18 cellular contexts compared by ENCODE assay signal in genomic region chr9:108836319-108836718, GRCh38. TPM values are rescaled to one million over a fixed set of nuclear protein-coding genes. Genes with fewer than 3 reads are reported as not detected.
"Had no signal": no experiment of that assay in that cellular context is flagged by ENCODE, and none has a peak within 500 bp of the region (broad histone marks: within the 10 kb centered on the region; RNA-seq: fewer than 3 reads in every experiment).

No MANE protein-coding gene starts in this region.

- DNase-seq: activated CD4-positive, alpha-beta T cell treated with anti-CD3 and anti-CD28 coated beads for 4 hours; activated CD8-positive, alpha-beta memory T cell treated with anti-CD3 and anti-CD28 coated beads, Interleukin-2, amount 50 U/mL, for 48 hours; activated CD8-positive, alpha-beta T cell treated with anti-CD3 and anti-CD28 coated beads, Interleukin-2, amount 10 ng/mL, durations not matched to agents 7 days and 5 days; left cardiac atrium; mucosa of descending colon; naive thymus-derived CD8-positive, alpha-beta T cell; right lobe of liver; spleen; stimulated activated CD4-positive, alpha-beta T cell treated with anti-CD3 and anti-CD28 coated beads, Interleukin-1b, Interleukin-23, amount 100 ng/mL, for 48 hours; T-helper 1 cell had no signal

- H3K27me3 ChIP-seq: ascending aorta, hepatocyte, right lobe of liver, spleen had no signal

- H3K4me3 Mint-ChIP-seq: activated CD8-positive, alpha-beta T cell treated with anti-CD3 and anti-CD28 coated beads, Interleukin-2, amount 10 ng/mL, durations not matched to agents 7 days and 5 days; naive thymus-derived CD8-positive, alpha-beta T cell; stimulated activated memory B cell treated with anti-CD40 and anti-IgM and Interleukin-4, amounts not matched to agents 10 μg/mL and 1 μg/mL and 100 μg/mL, for 72 hours had no signal

- H3K27me3 Mint-ChIP-seq: stimulated activated memory B cell treated with anti-CD40 and anti-IgM and Interleukin-4, amounts not matched to agents 10 μg/mL and 1 μg/mL and 100 μg/mL, for 72 hours had no signal

- ATAC-seq: activated CD8-positive, alpha-beta T cell treated with anti-CD3 and anti-CD28 coated beads, Interleukin-2, amount 10 ng/mL, durations not matched to agents 7 days and 5 days; left cardiac atrium; mucosa of descending colon; naive thymus-derived CD8-positive, alpha-beta T cell; right lobe of liver; stimulated activated memory B cell treated with anti-CD40 and anti-IgM and Interleukin-4, amounts not matched to agents 10 μg/mL and 1 μg/mL and 100 μg/mL, for 72 hours had no signal

- H3K27ac Mint-ChIP-seq: activated CD8-positive, alpha-beta T cell treated with anti-CD3 and anti-CD28 coated beads, Interleukin-2, amount 10 ng/mL, durations not matched to agents 7 days and 5 days; naive thymus-derived CD8-positive, alpha-beta T cell; stimulated activated memory B cell treated with anti-CD40 and anti-IgM and Interleukin-4, amounts not matched to agents 10 μg/mL and 1 μg/mL and 100 μg/mL, for 72 hours had no signal

- H3K9me3 Mint-ChIP-seq: stimulated activated memory B cell treated with anti-CD40 and anti-IgM and Interleukin-4, amounts not matched to agents 10 μg/mL and 1 μg/mL and 100 μg/mL, for 72 hours had no signal

- H3K36me3 Mint-ChIP-seq: naive thymus-derived CD8-positive, alpha-beta T cell; stimulated activated memory B cell treated with anti-CD40 and anti-IgM and Interleukin-4, amounts not matched to agents 10 μg/mL and 1 μg/mL and 100 μg/mL, for 72 hours had no signal

- H3K27ac ChIP-seq: ascending aorta, hepatocyte, prostate gland, right lobe of liver, spleen had no signal

- H3K4me1 ChIP-seq: ascending aorta, prostate gland, right lobe of liver had no signal

RNA-seq across cellular contexts. Expression of gene ACTL7B, which starts 19.5 kb away (rescaled TPM):
- total RNA-seq: activated CD8-positive, alpha-beta T cell treated with anti-CD3 and anti-CD28 coated beads, Interleukin-2, amount 10 ng/mL, durations not matched to agents 7 days and 5 days; ascending aorta; endothelial cell of umbilical vein; hepatocyte; left cardiac atrium; lung; mucosa of descending colon; right lobe of liver; spleen; subcutaneous adipose tissue had no signal
- polyA plus RNA-seq: endothelial cell of umbilical vein; hepatocyte; lung; naive thymus-derived CD8-positive, alpha-beta T cell had no signal

RNA-seq across cellular contexts. Expression of gene ACTL7A, which starts 25.7 kb away (rescaled TPM):
- total RNA-seq: activated CD8-positive, alpha-beta T cell treated with anti-CD3 and anti-CD28 coated beads, Interleukin-2, amount 10 ng/mL, durations not matched to agents 7 days and 5 days; ascending aorta; endothelial cell of umbilical vein; hepatocyte; left cardiac atrium; lung; mucosa of descending colon; naive thymus-derived CD8-positive, alpha-beta T cell; omental fat pad; right lobe of liver; spleen; subcutaneous adipose tissue had no signal
- polyA plus RNA-seq: endothelial cell of umbilical vein; hepatocyte; lung; naive thymus-derived CD8-positive, alpha-beta T cell; spleen had no signal
